Comparison of ENCODE assay signal across 8 cellular contexts in the genomic region with DNA sequence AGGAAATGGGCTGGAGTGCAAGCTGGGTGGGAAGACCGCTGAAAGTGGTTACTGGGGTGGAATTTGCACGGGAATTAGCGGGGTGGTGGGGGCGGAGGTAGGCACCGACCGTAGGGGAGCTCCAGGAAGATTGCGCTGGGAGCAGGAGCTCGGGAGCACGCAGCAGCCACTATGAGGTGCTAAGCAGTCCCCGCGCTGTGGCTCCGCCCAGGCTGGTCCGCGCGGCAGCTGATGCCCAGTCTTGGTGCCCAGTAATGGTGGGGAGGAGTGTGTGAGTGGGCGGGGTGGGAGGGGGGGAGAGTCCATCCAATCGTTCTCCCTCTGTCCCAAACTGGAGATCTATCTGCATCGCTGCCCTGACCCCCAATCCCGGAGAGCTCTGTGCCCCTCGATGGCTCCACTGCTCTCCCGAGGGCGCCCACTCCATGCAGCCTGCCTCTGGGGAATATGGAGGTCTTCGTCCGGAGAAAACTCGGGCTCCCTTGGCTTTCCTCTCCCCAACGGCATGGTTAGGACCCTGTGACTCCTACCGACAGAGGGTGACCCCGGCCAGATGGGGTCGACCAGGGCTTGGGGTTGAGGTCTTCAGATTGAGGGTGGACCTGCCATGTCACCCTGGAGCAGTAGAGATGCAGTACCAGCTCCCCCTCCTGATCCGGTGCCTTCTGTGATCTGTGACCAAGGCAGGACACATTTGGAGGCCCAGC. TPM values are rescaled to one million over a fixed set of nuclear protein-coding genes. Genes with fewer than 3 reads are reported as not detected.
DNase-seq lines count a peak whose midpoint lies in the region; ATAC-seq and TF ChIP-seq lines count a peak whose summit lies in the region.

No MANE protein-coding gene starts in this region.

- H3K4me3 Mint-ChIP-seq in naive thymus-derived CD8-positive, alpha-beta T cell = peak overlapping the region; percentile 86 to 96 (median 90)

- no peak for ATAC-seq in naive thymus-derived CD8-positive, alpha-beta T cell
- ATAC-seq in HG03108 (IDR thresholded peaks at IDR 0.05; ENCODE audit: unreplicated experiment) (no peak), GM21619 (IDR thresholded peaks at IDR 0.05; ENCODE audit: unreplicated experiment) (no peak)

- H3K9me3 ChIP-seq in A673 (ENCODE audit: low read depth, low read length, poor library complexity, severe bottlenecking) (no peaks in the 10 kb centered on the region), esophagus (ENCODE audit: control insufficient read depth in 2 of 2, insufficient read depth in 1 of 2, low read depth in 1 of 2, low read length in 1 of 2) (no peaks in the 10 kb centered on the region)

- POLR2A ChIA-PET in A673 (lab: Charles Lee; ENCODE audit: low non-redundant PET) = no interaction called here
- POLR2A ChIA-PET in naive thymus-derived CD8-positive, alpha-beta T cell (lab: Charles Lee) = interaction anchor here (0.7 to 5.5 kb wide), 7 partner anchors 9 to 599 kb away, joined by 5 to 95 read pairs (median 28); partner anchors contain the start of genes PIGT, SYS1 and ZNF335

- peak overlapping the region; percentile 79 to 98 (median 96) for H3K27ac Mint-ChIP-seq in naive thymus-derived CD8-positive, alpha-beta T cell

- H3K4me3 ChIP-seq in A673 (ENCODE audit: low read depth, low read length, poor library complexity, severe bottlenecking) (peak overlapping the region; percentile 52), esophagus (ENCODE audit: low read depth in 1 of 2, low read length in 2 of 2) (peak overlapping the region; percentile 41 to 53)

- no TSS peak for BruUV-seq in A673 (replicated peaks; lab: Mats Ljungman, UMichigan)

- WGBS in esophagus, 2 donors = 47 to 57% methylated on average over 20 to 30 of the region's 30 CpGs

- TF ChIP-seq CTCF in A673 (conservative IDR thresholded peaks at IDR 0.05; ENCODE audit: low read depth, low read length) = no peak

- H3K27me3 ChIP-seq in A673 (replicated peaks; ENCODE audit: insufficient read depth, low read depth, low read length, poor library complexity) = no peaks in the 10 kb centered on the region
- no peaks in the 10 kb centered on the region for H3K27me3 ChIP-seq in esophagus (ENCODE audit: control insufficient read depth in 1 of 2, insufficient read depth in 2 of 2, low read length in 2 of 2)

- H3K4me1 Mint-ChIP-seq in naive thymus-derived CD8-positive, alpha-beta T cell = peaks cover 17 to 54% (median 47%) of the 10 kb centered on the region in 4 donors

- H3K4me1 ChIP-seq in A673 (ENCODE audit: insufficient read depth, low read length, poor library complexity, severe bottlenecking) (no peaks in the 10 kb centered on the region), esophagus (ENCODE audit: control insufficient read depth in 2 of 2, insufficient read depth in 2 of 2, low read length in 1 of 2) (peaks cover 0 to 3% of the 10 kb centered on the region in 2 donors)

- H3K9me3 Mint-ChIP-seq in naive thymus-derived CD8-positive, alpha-beta T cell = no peaks in the 10 kb centered on the region

- peak; percentile 55 for DNase-seq in A673 (ENCODE audit: low spot score)
- peak; percentile 64 for DNase-seq in NCI-H1105 (lab: John Stamatoyannopoulos, UW)
- DNase-seq in naive thymus-derived CD8-positive, alpha-beta T cell = peak in 1 of 10 donors; percentile 4
- no peak for DNase-seq in cerebellar nuclear complex (lab: John Stamatoyannopoulos, UW)
- DNase-seq in epidermal melanocyte (ENCODE audit: insufficient read length, low spot score) = no peak

- H3K36me3 Mint-ChIP-seq in naive thymus-derived CD8-positive, alpha-beta T cell = peaks cover 0 to 24% (median 7%) of the 10 kb centered on the region in 3 donors

- H3K27me3 Mint-ChIP-seq in naive thymus-derived CD8-positive, alpha-beta T cell = no peaks in the 10 kb centered on the region

- CTCF ChIA-PET in A673 (lab: Charles Lee) = interaction anchor here (0.5 to 3.9 kb wide), 9 partner anchors 8 to 113 kb away, joined by 3 to 63 read pairs (median 7); partner anchors contain the start of genes PIGT and SYS1

- peaks cover 3% of the 10 kb centered on the region for H3K36me3 ChIP-seq in A673 (ENCODE audit: insufficient read depth, low read length, poor library complexity, severe bottlenecking)
- no peaks in the 10 kb centered on the region for H3K36me3 ChIP-seq in esophagus (ENCODE audit: control insufficient read depth in 2 of 2, insufficient read depth in 2 of 2, low read length in 1 of 2)

- H3K27ac ChIP-seq in A673 (ENCODE audit: low read depth, low read length, poor library complexity, severe bottlenecking) = no peak overlapping the region
- H3K27ac ChIP-seq in esophagus (ENCODE audit: low read depth in 2 of 2, low read length in 1 of 2) = peak overlapping the region; percentile 60 to 79

- intact Hi-C loops in A673 (cut with micrococcal nuclease; ENCODE audit: unreplicated experiment) = no loop called here

RNA-seq across cellular contexts. Expression of gene TP53TG5, which starts 5.3 kb away (rescaled TPM):
- 0.69 TPM in 1 of 2 replicates, not detected in the other for total RNA-seq in A673 (2021)
- polyA plus RNA-seq in esophagus = under 1 TPM in 1 of 2 donors, not detected in 1; 0.13 TPM
- total RNA-seq in naive thymus-derived CD8-positive, alpha-beta T cell = under 1 TPM in 1 of 2 experiments, not detected in 1; 0.47 TPM
- polyA plus RNA-seq in naive thymus-derived CD8-positive, alpha-beta T cell = under 1 TPM in 2 of 3 donors, not detected in 1; 0.42 to 0.55 TPM

RNA-seq across cellular contexts. Expression of gene SYS1, which starts 9.8 kb away (rescaled TPM):
- 20.0 and 22.8 TPM in 2 replicates for total RNA-seq in A673 (2021)
- polyA plus RNA-seq in esophagus = 10 to 100 TPM in 1 of 2 donors, 1 to 10 TPM in 1; 8.4 to 16.5 TPM
- 10 to 100 TPM; 58.7 to 62.5 TPM for total RNA-seq in naive thymus-derived CD8-positive, alpha-beta T cell
- 10 to 100 TPM; 34.2 to 46.1 (median 36.2) TPM for polyA plus RNA-seq in naive thymus-derived CD8-positive, alpha-beta T cell

RNA-seq across cellular contexts. Expression of gene SDC4, which starts 24.6 kb away (rescaled TPM):
- 14.8 and 16.3 TPM in 2 replicates for total RNA-seq in A673 (2021)
- polyA plus RNA-seq in esophagus = 10 to 100 TPM; 49.4 to 64.6 TPM
- total RNA-seq in naive thymus-derived CD8-positive, alpha-beta T cell = under 1 TPM; 0.25 to 0.31 TPM
- polyA plus RNA-seq in naive thymus-derived CD8-positive, alpha-beta T cell = under 1 TPM in 2 of 3 donors, not detected in 1; 0.09 to 0.24 TPM

RNA-seq across cellular contexts. Expression of gene DBNDD2, which starts 35.3 kb away (rescaled TPM):
- total RNA-seq in A673 (2021) = 36.4 and 38.6 TPM in 2 replicates
- polyA plus RNA-seq in esophagus = 10 to 100 TPM; 31.0 to 65.1 TPM
- 10 to 100 TPM; 13.6 to 13.9 TPM for total RNA-seq in naive thymus-derived CD8-positive, alpha-beta T cell
- 10 to 100 TPM; 11.6 to 13.5 (median 13.4) TPM for polyA plus RNA-seq in naive thymus-derived CD8-positive, alpha-beta T cell

RNA-seq across cellular contexts. Expression of gene PIGT, which starts 43.1 kb away (rescaled TPM):
- 97.2 and 97.3 TPM in 2 replicates for total RNA-seq in A673 (2021)
- 10 to 100 TPM; 38.7 to 40.9 TPM for polyA plus RNA-seq in esophagus
- total RNA-seq in naive thymus-derived CD8-positive, alpha-beta T cell = 10 to 100 TPM; 80.1 to 86.7 TPM
- 10 to 100 TPM; 73.4 to 90.6 (median 73.9) TPM for polyA plus RNA-seq in naive thymus-derived CD8-positive, alpha-beta T cell

Comparison
In these comparisons a context has a peak if more than half of its experiments do, and no peak if none do; other contexts are left out.
1. DNase-seq: peak in A673 (single experiment) and NCI-H1105 (single experiment); none in cerebellar nuclear complex (0 of 2) and epidermal melanocyte (single experiment).
2. RNA of gene SDC4, which starts 24.6 kb away (total RNA-seq): 14.8 to 16.3 TPM in A673; 0.25 to 0.31 TPM in naive thymus-derived CD8-positive, alpha-beta T cell; every median in the first group is over 10 times any median in the second.